15 cellular contexts compared by ENCODE assay signal in the genomic region with DNA sequence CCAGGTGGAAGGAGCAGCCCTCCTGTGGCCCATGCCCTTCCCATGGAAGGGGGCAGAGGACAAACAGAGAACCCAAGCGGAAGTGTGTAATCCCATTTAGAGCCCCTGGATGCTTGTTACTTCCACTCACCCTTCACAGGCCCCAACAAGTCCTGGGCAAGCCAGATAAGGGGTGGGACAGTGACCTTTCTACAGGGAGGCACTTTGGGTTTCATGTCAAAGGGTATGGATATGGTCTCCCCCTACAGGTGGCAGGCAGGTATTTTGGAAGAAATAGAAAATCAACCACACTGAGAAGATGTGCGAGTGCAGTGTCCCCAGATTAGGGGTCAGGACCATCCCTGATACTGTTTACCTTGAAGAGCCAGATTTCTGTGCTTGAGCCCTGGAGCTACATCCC. TPM values are rescaled to one million over a fixed set of nuclear protein-coding genes. Genes with fewer than 3 reads are reported as not detected.
A peak's percentile ranks its signal among the peaks of the same experiment; 100 is the strongest.
DNase-seq lines count a peak whose midpoint lies in the region; ATAC-seq, FAIRE-seq and TF ChIP-seq lines count a peak whose summit lies in the region.
"Had no signal": no experiment of that assay in that cellular context is flagged by ENCODE, and none has a peak within 500 bp of the region (broad histone marks: within the 10 kb centered on the region; RNA-seq: fewer than 3 reads in every experiment).

No MANE protein-coding gene starts in this region.

- peak; percentile 22 for DNase-seq in HPDE6-E6E7 (ENCODE audit: extremely low spot score)
- DNase-seq in K562 (ENCODE audit: extremely low read depth in 1 of 4, low spot score in 3 of 4): peak; percentile 27 to 48 (median 40)
- no peak for DNase-seq in left colon
- DNase-seq in activated CD8-positive, alpha-beta memory T cell treated with anti-CD3 and anti-CD28 coated beads for 24 hours: no peak
- DNase-seq in CD8-positive, alpha-beta T cell: no peak
- no peak for DNase-seq in NCI-H748 treated with DMSO at 0.1 percent for 48 hours (lab: John Stamatoyannopoulos, UW)
- DNase-seq: activated T-cell treated with anti-CD3 and anti-CD28 coated beads, Interleukin-2, amount 50 U/mL, for 72 hours; gastrocnemius medialis; NCI-H1930; posterior cingulate gyrus; testis had no signal

- no peaks in the 10 kb centered on the region for H3K79me2 ChIP-seq in K562 (ENCODE audit: control insufficient read depth, insufficient read depth, low read length)

- no peak overlapping the region for H3K9ac ChIP-seq in BLaER1 treated with 17β-estradiol and CSF1 and Interleukin-3, amounts not matched to agents 10 nM and 100 nM
- H3K9ac ChIP-seq in K562 (ENCODE audit: insufficient read depth in 1 of 2, low read depth in 2 of 2, low read length in 2 of 2): no peak overlapping the region

- intact Hi-C loops in K562 (cut with micrococcal nuclease): no loop called here
- intact Hi-C loops in left colon (cut with DNase I, micrococcal nuclease): no loop called here
- intact Hi-C loops in CD8-positive, alpha-beta T cell (cut with DNase I, micrococcal nuclease): no loop called here

- H3K4me1 Mint-ChIP-seq in CD8-positive, alpha-beta T cell (ENCODE audit: low read depth): peaks cover 6% of the 10 kb centered on the region

- TF ChIP-seq EP300 in K562 (IDR thresholded peaks at IDR 0.05; ENCODE audit: low read length): no peak

- H3K4me1 ChIP-seq in BLaER1 treated with 17β-estradiol and CSF1 and Interleukin-3, amounts not matched to agents 10 nM and 100 nM: peaks cover 38 to 78% (median 47%) of the 10 kb centered on the region in 10 experiments
- peaks cover 0 to 2% of the 10 kb centered on the region in 2 experiments; a peak in 1 of 5 replicates for H3K4me1 ChIP-seq in K562 (replicated peaks in 1 of 2; ENCODE audit: control insufficient read depth in 2 of 2, insufficient read depth in 2 of 2, low read length in 2 of 2)
- no peaks in the 10 kb centered on the region for H3K4me1 ChIP-seq in CD8-positive, alpha-beta T cell (ENCODE audit: insufficient read depth, low read length)
- H3K4me1 ChIP-seq: gastrocnemius medialis had no signal

- no peak overlapping the region for H3K27ac ChIP-seq in BLaER1 treated with 17β-estradiol and CSF1 and Interleukin-3, amounts not matched to agents 10 nM and 100 nM
- H3K27ac ChIP-seq in K562 (ENCODE audit: extremely low read depth, low read depth, low read length): no peak overlapping the region
- no peak overlapping the region for H3K27ac ChIP-seq in CD8-positive, alpha-beta T cell (ENCODE audit: low read depth, low read length)
- H3K27ac ChIP-seq: gastrocnemius medialis, testis had no signal

- H2AFZ ChIP-seq in K562 (ENCODE audit: low read depth, low read length): peak overlapping the region; percentile 58

- no peak overlapping the region for H3K4me3 ChIP-seq in BLaER1 treated with 17β-estradiol and CSF1 and Interleukin-3, amounts not matched to agents 10 nM and 100 nM
- no peak overlapping the region for H3K4me3 ChIP-seq in K562
- no peak overlapping the region for H3K4me3 ChIP-seq in CD8-positive, alpha-beta T cell (ENCODE audit: low read depth, low read length)
- H3K4me3 ChIP-seq: gastrocnemius medialis, lung, testis had no signal

- peak; percentile 85 for ATAC-seq in K562
- ATAC-seq in left colon: peak; percentile 80
- no peak for ATAC-seq in CD8-positive, alpha-beta T cell
- ATAC-seq in GM19324 (IDR thresholded peaks at IDR 0.05; ENCODE audit: low FRiP score, unreplicated experiment): no peak
- ATAC-seq: gastrocnemius medialis had no signal

- peak overlapping the region; percentile 59 to 87 (median 64) for H3K4me2 ChIP-seq in BLaER1 treated with 17β-estradiol and CSF1 and Interleukin-3, amounts not matched to agents 10 nM and 100 nM
- no peak overlapping the region for H3K4me2 ChIP-seq in K562 (ENCODE audit: insufficient read depth, low read length)

- peaks cover 0 to 12% (median 7%) of the 10 kb centered on the region in 11 experiments; a peak in 13 of 22 replicates for H3K9me3 ChIP-seq in BLaER1 treated with 17β-estradiol and CSF1 and Interleukin-3, amounts not matched to agents 10 nM and 100 nM (replicated peaks in 1 of 11)
- no peaks in the 10 kb centered on the region for H3K9me3 ChIP-seq in K562 (replicated peaks; ENCODE audit: control insufficient read depth, insufficient read depth, low read depth, low read length)
- no peaks in the 10 kb centered on the region for H3K9me3 ChIP-seq in CD8-positive, alpha-beta T cell (ENCODE audit: low read length)
- H3K9me3 ChIP-seq: gastrocnemius medialis, testis had no signal

- H3K27me3 ChIP-seq in BLaER1 treated with 17β-estradiol and CSF1 and Interleukin-3, amounts not matched to agents 10 nM and 100 nM: peaks cover 0 to 25% (median 0%) of the 10 kb centered on the region in 11 experiments; a peak in 3 of 22 replicates
- H3K27me3 ChIP-seq in K562 (ENCODE audit: control insufficient read depth in 2 of 2, insufficient read depth in 2 of 2, low read length in 2 of 2): peaks cover 10 to 21% of the 10 kb centered on the region in 2 experiments
- no peaks in the 10 kb centered on the region for H3K27me3 ChIP-seq in CD8-positive, alpha-beta T cell (ENCODE audit: insufficient read depth, low read length)
- H3K27me3 ChIP-seq: gastrocnemius medialis, testis had no signal

- WGBS in K562 (ENCODE audit: insufficient coverage, low coverage, missing lambda C conversion rate): 7% methylated on average over 2 of the region's 2 CpGs

- no peak overlapping the region for H3K4me3 Mint-ChIP-seq in CD8-positive, alpha-beta T cell
- H3K4me3 Mint-ChIP-seq: activated T-cell treated with anti-CD3 and anti-CD28 coated beads, Interleukin-2, amount 50 U/mL, for 72 hours had no signal

- peaks cover 3% of the 10 kb centered on the region for H3K27me3 Mint-ChIP-seq in CD8-positive, alpha-beta T cell (ENCODE audit: low read depth)

- FAIRE-seq in K562 (lab: Jason Lieb, UNC): peak; percentile 15

- no peak for TF ChIP-seq RAD21 in K562 (CRISPR knock-in tag; conservative IDR thresholded peaks at IDR 0.05 in 1 of 2, IDR thresholded peaks at IDR 0.05 in 1 of 2)

- no peaks in the 10 kb centered on the region for H3K36me3 Mint-ChIP-seq in CD8-positive, alpha-beta T cell

- peaks cover 0 to 89% (median 0%) of the 10 kb centered on the region in 11 experiments; a peak in 4 of 22 replicates for H4K20me1 ChIP-seq in BLaER1 treated with 17β-estradiol and CSF1 and Interleukin-3, amounts not matched to agents 10 nM and 100 nM
- H4K20me1 ChIP-seq in K562 (replicated peaks; ENCODE audit: control insufficient read depth, insufficient read depth, low read length): no peaks in the 10 kb centered on the region

- POLR2A ChIA-PET in K562 (lab: Yijun Ruan, JAX): interaction anchor here (0.5 kb wide), 1 partner anchor 16 kb away, joined by 4 read pairs; no protein-coding TSS in a partner anchor
- POLR2A ChIA-PET in CD8-positive, alpha-beta T cell (lab: Charles Lee): no interaction called here

- no peaks in the 10 kb centered on the region for H3K9me1 ChIP-seq in K562 (ENCODE audit: control insufficient read depth, insufficient read depth, low read length)

- no peak for TF ChIP-seq POLR2A in K562 (conservative IDR thresholded peaks at IDR 0.05)

- TF ChIP-seq CTCF in K562 (IDR thresholded peaks at IDR 0.05 in 2 of 3, conservative IDR thresholded peaks at IDR 0.05 in 1 of 3; ENCODE audit: insufficient read depth in 2 of 3, low read depth in 1 of 3, low read length in 3 of 3): peak; percentile 28 to 45 (median 43); a peak in 4 of 6 replicates
- TF ChIP-seq CTCF in CD8-positive, alpha-beta T cell (IDR thresholded peaks at IDR 0.05): no peak

- CTCF ChIA-PET in K562 (lab: Yijun Ruan, JAX; ENCODE audit: low intra/inter-chr PET ratio): no interaction called here
- CTCF ChIA-PET in CD8-positive, alpha-beta T cell (lab: Charles Lee): interaction anchor here (0.6 to 4.1 kb wide), 4 partner anchors 15 to 51 kb away, joined by 3 to 25 read pairs (median 6); a partner anchor contains a TSS

- H3K36me3 ChIP-seq in BLaER1 treated with 17β-estradiol and CSF1 and Interleukin-3, amounts not matched to agents 10 nM and 100 nM: peaks cover 0 to 66% (median 17%) of the 10 kb centered on the region in 11 experiments; a peak in 15 of 22 replicates
- no peaks in the 10 kb centered on the region for H3K36me3 ChIP-seq in K562 (ENCODE audit: control insufficient read depth, insufficient read depth, low read length)
- H3K36me3 ChIP-seq in CD8-positive, alpha-beta T cell (ENCODE audit: insufficient read depth, low read length): no peaks in the 10 kb centered on the region
- H3K36me3 ChIP-seq: gastrocnemius medialis had no signal

- in situ Hi-C loops in K562 (cut with MboI): no loop called here

- H3K9me3 Mint-ChIP-seq in CD8-positive, alpha-beta T cell: no peaks in the 10 kb centered on the region

- BruUV-seq in K562 (replicated peaks; lab: Mats Ljungman, UMichigan): no TSS peak

- H3K27ac Mint-ChIP-seq in CD8-positive, alpha-beta T cell: no peak overlapping the region
- H3K27ac Mint-ChIP-seq: activated T-cell treated with anti-CD3 and anti-CD28 coated beads, Interleukin-2, amount 50 U/mL, for 72 hours had no signal

RNA-seq across cellular contexts. Expression of a gene that starts 11.4 kb away (rescaled TPM):
- not detected in 2 replicates for total RNA-seq in K562 (2011; cell fraction: chromatin; rRNA removed; ENCODE audit: low replicate concordance)
- total RNA-seq in K562 (2011; cell fraction: nucleolus; rRNA removed): not detected in 2 replicates
- total RNA-seq in K562 (2011; cell fraction: nucleoplasm; rRNA removed): not detected in 2 replicates
- total RNA-seq in K562 (2014; rRNA removed): not detected in 2 replicates
- not detected in 2 replicates for total RNA-seq in K562 (2014; rRNA removed; fragmentation: Illumina TruSeq; extraction: Trizol)
- not detected in 2 replicates for total RNA-seq in K562 (2015; rRNA removed; fragmentation: Illumina TruSeq; extraction: Trizol)
- 0.07 TPM in 2 replicates for total RNA-seq in K562 (2021)
- polyA plus RNA-seq in K562 (2011; rRNA removed): not detected in 2 replicates
- polyA plus RNA-seq in K562 (2011; cell fraction: cytosol; rRNA removed): not detected in 2 replicates
- polyA plus RNA-seq in K562 (2011; cell fraction: nucleus; rRNA removed): not detected in 2 replicates
- polyA plus RNA-seq in K562 (2012): not detected in 2 replicates
- polyA plus RNA-seq in K562 (2014; fragmentation: Illumina TruSeq; extraction: Trizol): not detected in 2 replicates
- polyA plus RNA-seq in K562 (2014; fragmentation: Nextera tagmentation; extraction: Ambion mirVana): not detected
- polyA plus RNA-seq in K562 (2014; rRNA removed): not detected in 2 replicates
- polyA minus RNA-seq in K562 (2011; rRNA and poly(A)+ RNA removed): not detected in 2 replicates
- polyA minus RNA-seq in K562 (2011; cell fraction: cytosol; rRNA and poly(A)+ RNA removed): not detected in 2 replicates
- not detected in 2 replicates for polyA minus RNA-seq in K562 (2011; cell fraction: nucleus; rRNA and poly(A)+ RNA removed)
- 10 to 100 TPM in 1 of 2 donors, 1 to 10 TPM in 1; 5.0 to 24.2 TPM for total RNA-seq in left colon
- under 1 TPM; 0.64 to 0.65 TPM for total RNA-seq in CD8-positive, alpha-beta T cell
- total RNA-seq: HT1080 had no signal

RNA-seq across cellular contexts. Expression of a gene that starts 29.4 kb away (rescaled TPM):
- total RNA-seq in K562 (2011; cell fraction: chromatin; rRNA removed; ENCODE audit: low replicate concordance): not detected in 2 replicates
- not detected in 2 replicates for total RNA-seq in K562 (2011; cell fraction: nucleolus; rRNA removed)
- total RNA-seq in K562 (2011; cell fraction: nucleoplasm; rRNA removed): 0.15 TPM in 1 of 2 replicates, not detected in the other
- total RNA-seq in K562 (2014; rRNA removed) (0.20 TPM in 1 of 2 replicates, not detected in the other), K562 (2014; rRNA removed; fragmentation: Illumina TruSeq; extraction: Trizol) (0.03 TPM in 1 of 2 replicates, not detected in the other), K562 (2015; rRNA removed; fragmentation: Illumina TruSeq; extraction: Trizol) (0.04 and 0.15 TPM in 2 replicates), K562 (2021) (0.11 and 0.47 TPM in 2 replicates), left colon (10 to 100 TPM; 58.4 to 62.4 TPM)
- polyA plus RNA-seq in K562 (2011; rRNA removed) (0.07 TPM in 1 of 2 replicates, not detected in the other), K562 (2014; fragmentation: Illumina TruSeq; extraction: Trizol) (0.06 TPM in 2 replicates), K562 (2014; fragmentation: Nextera tagmentation; extraction: Ambion mirVana) (under 1 TPM in 1 of 2 experiments, not detected in 1; 0.03 TPM), K562 (2014; rRNA removed) (0.04 TPM in 1 of 2 replicates, not detected in the other)
- 0.01 TPM in 2 replicates for polyA plus RNA-seq in K562 (2011; cell fraction: cytosol; rRNA removed)
- 0.04 and 0.08 TPM in 2 replicates for polyA plus RNA-seq in K562 (2011; cell fraction: nucleus; rRNA removed)
- 0.04 and 0.05 TPM in 2 replicates for polyA plus RNA-seq in K562 (2012)
- 0.04 TPM in 1 of 2 replicates, not detected in the other for polyA minus RNA-seq in K562 (2011; rRNA and poly(A)+ RNA removed)
- polyA minus RNA-seq in K562 (2011; cell fraction: cytosol; rRNA and poly(A)+ RNA removed): not detected in 2 replicates
- 0.40 TPM in 1 of 2 replicates, not detected in the other for polyA minus RNA-seq in K562 (2011; cell fraction: nucleus; rRNA and poly(A)+ RNA removed)
- under 1 TPM; 0.68 to 0.97 TPM for total RNA-seq in CD8-positive, alpha-beta T cell

RNA-seq across cellular contexts. Expression of a gene that starts 58.7 kb away (rescaled TPM):
- total RNA-seq in K562 (2011; cell fraction: chromatin; rRNA removed; ENCODE audit: low replicate concordance): 22.9 and 44.4 TPM in 2 replicates
- total RNA-seq in K562 (2011; cell fraction: nucleolus; rRNA removed): 13.0 TPM in 2 replicates
- total RNA-seq in K562 (2011; cell fraction: nucleoplasm; rRNA removed): 17.7 and 22.8 TPM in 2 replicates
- total RNA-seq in K562 (2014; rRNA removed) (18.0 and 20.1 TPM in 2 replicates), K562 (2014; rRNA removed; fragmentation: Illumina TruSeq; extraction: Trizol) (27.6 and 28.4 TPM in 2 replicates), K562 (2015; rRNA removed; fragmentation: Illumina TruSeq; extraction: Trizol) (29.9 and 30.6 TPM in 2 replicates), K562 (2021) (19.0 and 19.5 TPM in 2 replicates), left colon (10 to 100 TPM; 25.0 to 27.8 TPM)
- polyA plus RNA-seq in K562 (2011; rRNA removed) (2.3 and 16.1 TPM in 2 replicates), K562 (2014; fragmentation: Illumina TruSeq; extraction: Trizol) (17.7 and 22.3 TPM in 2 replicates), K562 (2014; fragmentation: Nextera tagmentation; extraction: Ambion mirVana) (10 to 100 TPM; 14.8 to 16.5 TPM), K562 (2014; rRNA removed) (21.8 and 24.7 TPM in 2 replicates)
- 0.77 and 2.9 TPM in 2 replicates for polyA plus RNA-seq in K562 (2011; cell fraction: cytosol; rRNA removed)
- 4.1 and 23.4 TPM in 2 replicates for polyA plus RNA-seq in K562 (2011; cell fraction: nucleus; rRNA removed)
- 18.2 and 30.5 TPM in 2 replicates for polyA plus RNA-seq in K562 (2012)
- 2.0 and 18.9 TPM in 2 replicates for polyA minus RNA-seq in K562 (2011; rRNA and poly(A)+ RNA removed)
- 0.55 and 6.7 TPM in 2 replicates for polyA minus RNA-seq in K562 (2011; cell fraction: cytosol; rRNA and poly(A)+ RNA removed)
- 3.9 and 12.9 TPM in 2 replicates for polyA minus RNA-seq in K562 (2011; cell fraction: nucleus; rRNA and poly(A)+ RNA removed)
- total RNA-seq in CD8-positive, alpha-beta T cell: 10 to 100 TPM; 23.3 to 33.4 TPM

Comparison
In these comparisons a context has a peak if more than half of its experiments do, and no peak if none do; other contexts are left out.
1. DNase-seq: peak in HPDE6-E6E7 (single experiment) and K562 (4 of 4); none in left colon (0 of 2), activated CD8-positive, alpha-beta memory T cell treated with anti-CD3 and anti-CD28 coated beads for 24 hours (single experiment), CD8-positive, alpha-beta T cell (0 of 7) and NCI-H748 treated with DMSO at 0.1 percent for 48 hours (single experiment).
2. ATAC-seq: peak in K562 (single experiment) and left colon (single experiment); none in CD8-positive, alpha-beta T cell (single experiment) and GM19324 (single experiment).
3. RNA of a gene that starts 29.4 kb away (total RNA-seq): 58.4 to 62.4 TPM in left colon; 0.68 to 0.97 TPM in CD8-positive, alpha-beta T cell and 0.03 to 0.47 TPM in K562; every median in the first group is over 10 times any median in the second.